ENCODE assay signal across 26 cellular contexts in the genomic region with DNA sequence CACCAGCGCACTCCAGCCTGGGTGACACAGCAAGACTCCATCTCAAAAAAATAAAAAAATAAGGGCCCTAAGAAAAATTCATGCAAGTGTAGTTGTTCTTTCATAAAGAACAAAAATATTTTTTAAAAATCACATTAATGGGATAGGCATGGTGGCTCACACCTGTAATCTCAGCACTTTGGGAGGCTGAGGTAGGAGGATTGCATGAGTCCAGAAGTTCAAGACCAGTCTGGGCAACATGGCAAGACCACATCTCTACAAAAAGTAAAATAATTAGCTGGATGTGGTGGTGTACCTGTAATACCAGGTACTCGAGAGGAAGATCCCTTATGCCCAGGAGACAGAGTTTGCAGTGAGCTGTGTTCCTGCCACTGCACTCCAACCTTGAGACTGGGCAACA.
"Had no signal": no experiment of that assay in that cellular context is flagged by ENCODE, and none has a peak within 500 bp of the region (broad histone marks: within the 10 kb centered on the region; RNA-seq: fewer than 3 reads in every experiment).

No MANE protein-coding gene starts in this region.

- FAIRE-seq: urothelium cell line had no signal

- H3K9me3 ChIP-seq: stomach, suprapubic skin, testis, thoracic aorta, thyroid gland, tibial artery, tibial nerve, transverse colon, upper lobe of left lung, upper lobe of right lung, uterus, vagina had no signal

- DNase-seq: stimulated activated CD4-positive, alpha-beta T cell treated with anti-CD3 and anti-CD28 coated beads, Interleukin-2, amount 100 ng/mL, for 48 hours; stimulated activated CD4-positive, alpha-beta T cell treated with anti-CD3 and anti-CD28 coated beads, Interleukin-4, amount 100 ng/mL, for 1 hour; stimulated activated CD4-positive, alpha-beta T cell treated with anti-CD3 and anti-CD28 coated beads, Interleukin-4, amount 100 ng/mL, for 24 hours; stimulated activated CD4-positive, alpha-beta T cell treated with anti-CD3 and anti-CD28 coated beads, Interleukin-4, amount 100 ng/mL, for 4 hours; stimulated activated CD8-positive, alpha-beta memory T cell treated with anti-CD3 and anti-CD28 coated beads, Interleukin-4, amount 100 ng/mL, for 48 hours; stimulated activated naive B cell treated with anti-CD40 and anti-IgM and Interleukin-4, amounts not matched to agents 10 μg/mL and 1 μg/mL and 100 μg/mL, for 72 hours; stimulated activated naive CD4-positive, alpha-beta T cell; stimulated activated naive CD4-positive, alpha-beta T cell treated with Interleukin-2 at 50 U/mL for 16 hours; stimulated activated naive CD8-positive, alpha-beta T cell treated with anti-CD3 and anti-CD28 coated beads, Interleukin-15, amount 100 ng/mL, for 72 hours; stimulated activated naive CD8-positive, alpha-beta T cell treated with anti-CD3 and anti-CD28 coated beads, Interleukin-15, Interleukin-2, amounts not matched to agents 100 U/mL and 50 U/mL, for 24 hours; stomach; substantia nigra; testis; thyroid gland; tibial artery; transverse colon; upper lobe of left lung; upper lobe of right lung; uterus had no signal

- H3K27me3 ChIP-seq: stomach, suprapubic skin, testis, thyroid gland, tibial artery, tibial nerve, transverse colon, upper lobe of left lung, upper lobe of right lung, uterus, vagina had no signal

- H3K36me3 ChIP-seq: uterus had no signal

- H3K27ac ChIP-seq: stomach, suprapubic skin, testis, thoracic aorta, thyroid gland, tibial artery, tibial nerve, transverse colon, upper lobe of left lung, upper lobe of right lung, uterus, vagina had no signal

- ATAC-seq: stimulated activated effector memory CD8-positive, alpha-beta T cell treated with anti-CD3 and anti-CD28 coated beads, Interleukin-12 subunit alpha, Interleukin-12 subunit beta, amount 100 ng/mL, for 72 hours; stimulated activated memory B cell treated with anti-CD40 and anti-IgM and Interleukin-4, amounts not matched to agents 10 μg/mL and 1 μg/mL and 100 μg/mL, for 72 hours; stimulated activated naive B cell treated with anti-CD40 and anti-IgM and Interleukin-4, amounts not matched to agents 10 μg/mL and 1 μg/mL and 100 μg/mL, for 72 hours; stimulated activated naive CD8-positive, alpha-beta T cell treated with anti-CD3 and anti-CD28 coated beads, Interleukin-15, amount 100 ng/mL, for 72 hours; stimulated activated naive CD8-positive, alpha-beta T cell treated with anti-CD3 and anti-CD28 coated beads, Interleukin-15, Interleukin-2, amounts not matched to agents 100 U/mL and 50 U/mL, for 24 hours; upper lobe of right lung had no signal

- H3K4me3 ChIP-seq: stomach, suprapubic skin, testis, thoracic aorta, thyroid gland, tibial artery, tibial nerve, transverse colon, upper lobe of left lung, upper lobe of right lung, uterus, vagina had no signal

- H3K4me1 ChIP-seq: stomach, suprapubic skin, testis, thyroid gland, tibial artery, tibial nerve, transverse colon, upper lobe of left lung, upper lobe of right lung, uterus, vagina had no signal
